In genomic region chr1:42035830-42036604, GRCh38 we compare ENCODE assay signal across 8 cellular contexts.
DNase-seq lines count a peak whose midpoint lies in the region; ATAC-seq lines count a peak whose summit lies in the region.

No MANE protein-coding gene starts in this region.

- DNase-seq in NCI-H187 (lab: John Stamatoyannopoulos, UW) (peak; percentile 74 to 86), T-helper 22 cell (ENCODE audit: low read depth) (peak; percentile 91), astrocyte of the hippocampus (ENCODE audit: low read depth, low spot score) (peak; percentile 98), hippocampal formation (lab: John Stamatoyannopoulos, UW) (peak; percentile 86 to 93), renal cortical epithelial cell (ENCODE audit: low read depth) (peak; percentile 74), GF-D8 (lab: John Stamatoyannopoulos, UW) (no peak)

- peak; percentile 90 for ATAC-seq in GM18511 (IDR thresholded peaks at IDR 0.05; ENCODE audit: unreplicated experiment)
- ATAC-seq in HG02973 (IDR thresholded peaks at IDR 0.05; ENCODE audit: unreplicated experiment), result peak; percentile 84
